ENCODE assay signal across 8 cellular contexts in the genomic region with DNA sequence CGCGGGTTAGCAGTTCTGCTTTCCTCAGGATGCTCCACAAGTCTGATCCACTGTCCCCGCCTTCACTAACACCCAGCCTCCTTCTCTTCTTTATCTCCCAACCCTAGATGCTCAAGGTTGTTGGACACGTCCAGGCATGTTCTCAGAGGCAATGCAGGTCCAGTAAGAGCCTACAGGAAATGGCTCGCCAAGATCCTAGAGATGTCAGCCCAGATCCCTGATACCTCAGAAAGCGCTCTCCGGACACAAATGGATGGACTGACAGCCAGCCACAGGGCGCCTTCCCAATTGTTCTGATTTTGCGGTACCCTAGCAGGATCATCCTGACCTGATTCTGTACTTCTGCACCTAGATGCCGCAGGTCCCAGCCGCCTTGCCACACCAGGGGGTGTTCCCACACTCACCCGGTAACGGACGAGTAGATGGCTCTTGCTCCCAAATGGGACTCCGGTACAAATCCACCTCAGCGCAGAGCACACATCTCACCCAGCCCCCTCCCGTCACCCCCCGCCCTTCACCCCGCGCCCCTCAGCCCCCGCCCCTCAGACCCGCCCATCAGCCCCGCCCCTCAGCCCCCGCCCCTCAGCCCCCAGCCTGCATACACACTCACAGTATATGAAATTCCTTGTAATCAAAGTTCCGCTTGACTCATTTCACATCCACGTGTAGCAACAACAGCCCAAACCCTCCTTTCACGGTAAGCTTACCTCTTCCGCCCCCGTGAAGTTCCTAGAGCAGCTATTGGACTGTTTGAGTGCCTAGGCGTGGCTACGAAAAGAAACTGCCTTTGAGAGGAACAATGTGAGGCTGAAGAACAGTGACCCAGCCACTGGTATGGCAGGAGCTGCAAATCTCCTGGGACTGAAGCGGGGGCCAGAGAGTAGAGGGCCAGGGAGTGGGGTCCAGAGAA. TPM values are rescaled to one million over a fixed set of nuclear protein-coding genes. Genes with fewer than 3 reads are reported as not detected.
DNase-seq lines count a peak whose midpoint lies in the region; ATAC-seq and TF ChIP-seq lines count a peak whose summit lies in the region.

A gene with protein sequence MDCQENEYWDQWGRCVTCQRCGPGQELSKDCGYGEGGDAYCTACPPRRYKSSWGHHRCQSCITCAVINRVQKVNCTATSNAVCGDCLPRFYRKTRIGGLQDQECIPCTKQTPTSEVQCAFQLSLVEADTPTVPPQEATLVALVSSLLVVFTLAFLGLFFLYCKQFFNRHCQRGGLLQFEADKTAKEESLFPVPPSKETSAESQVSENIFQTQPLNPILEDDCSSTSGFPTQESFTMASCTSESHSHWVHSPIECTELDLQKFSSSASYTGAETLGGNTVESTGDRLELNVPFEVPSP (minus strand): TSS at position 488 of the 910 bp plus-strand sequence. CDS start 23,058 bp downstream, outside the sequence.

- no peaks in the 10 kb centered on the region for H3K4me1 ChIP-seq in right cardiac atrium (ENCODE audit: control insufficient read depth, insufficient read depth, low read length)

- no peaks in the 10 kb centered on the region for H3K9me3 ChIP-seq in right cardiac atrium (ENCODE audit: control insufficient read depth, low read length)

- H3K27ac Mint-ChIP-seq in activated naive CD8-positive, alpha-beta T cell treated with anti-CD3 and anti-CD28 coated beads, Interleukin-2, amount 10 ng/mL, durations not matched to agents 7 days and 5 days = peak within 1 kb of the TSS; percentile 85

- no peaks in the 10 kb centered on the region for H3K27me3 ChIP-seq in right cardiac atrium (ENCODE audit: control insufficient read depth, insufficient read depth)

- peaks cover 1% of the 10 kb centered on the region for H3K36me3 Mint-ChIP-seq in activated naive CD8-positive, alpha-beta T cell treated with anti-CD3 and anti-CD28 coated beads, Interleukin-2, amount 10 ng/mL, durations not matched to agents 7 days and 5 days

- intact Hi-C loops in right cardiac atrium (cut with DNase I) = no loop called here

- WGBS in right cardiac atrium = 3% methylated on average over 32 of the region's 32 CpGs

- no peak for TF ChIP-seq CTCF in GM12864 (IDR thresholded peaks at IDR 0.05; ENCODE audit: low read depth, low read length, missing control alignments)
- no peak for TF ChIP-seq CTCF in retinal pigment epithelial cell (conservative IDR thresholded peaks at IDR 0.05; ENCODE audit: low read depth, low read length)

- H3K4me3 Mint-ChIP-seq in activated naive CD8-positive, alpha-beta T cell treated with anti-CD3 and anti-CD28 coated beads, Interleukin-2, amount 10 ng/mL, durations not matched to agents 7 days and 5 days = peak within 1 kb of the TSS; percentile 84

- peaks cover 7% of the 10 kb centered on the region for H3K4me1 Mint-ChIP-seq in activated naive CD8-positive, alpha-beta T cell treated with anti-CD3 and anti-CD28 coated beads, Interleukin-2, amount 10 ng/mL, durations not matched to agents 7 days and 5 days

- peaks cover 2% of the 10 kb centered on the region for H3K27me3 Mint-ChIP-seq in activated naive CD8-positive, alpha-beta T cell treated with anti-CD3 and anti-CD28 coated beads, Interleukin-2, amount 10 ng/mL, durations not matched to agents 7 days and 5 days

- H3K27ac ChIP-seq in right cardiac atrium (ENCODE audit: low read length) = no peak within 1 kb of the TSS

- DNase-seq in GM12864 (ENCODE audit: low read depth) (no peak), LHCN-M2 (ENCODE audit: low read depth) (peak; percentile 90), right cardiac atrium (peak in 2 of 3 donors; percentile 18 to 46), retinal pigment epithelial cell (ENCODE audit: low read depth) (peak; percentile 63), NCI-H1930 (lab: John Stamatoyannopoulos, UW) (no peak), mucosa of gallbladder (ENCODE audit: low spot score) (no peak)
- peak; percentile 25 for DNase-seq in activated naive CD8-positive, alpha-beta T cell treated with anti-CD3 and anti-CD28 coated beads, Interleukin-2, amount 10 ng/mL, durations not matched to agents 7 days and 5 days

- H3K9me3 Mint-ChIP-seq in activated naive CD8-positive, alpha-beta T cell treated with anti-CD3 and anti-CD28 coated beads, Interleukin-2, amount 10 ng/mL, durations not matched to agents 7 days and 5 days = no peaks in the 10 kb centered on the region

- ATAC-seq in GM21737 (IDR thresholded peaks at IDR 0.05; ENCODE audit: unreplicated experiment) = peak; percentile 98
- ATAC-seq in activated naive CD8-positive, alpha-beta T cell treated with anti-CD3 and anti-CD28 coated beads, Interleukin-2, amount 10 ng/mL, durations not matched to agents 7 days and 5 days (ENCODE audit: low read depth) = peak; percentile 96
- ATAC-seq in right cardiac atrium = peak; percentile 68 to 83

- H3K4me3 ChIP-seq in GM12864 (ENCODE audit: low read depth, low read length) (peak within 1 kb of the TSS; percentile 25; the same call in 1 of the 2 replicates), right cardiac atrium (ENCODE audit: low read length) (peak within 1 kb of the TSS; percentile 21), retinal pigment epithelial cell (ENCODE audit: low read length) (peak within 1 kb of the TSS; percentile 74)

- POLR2A ChIA-PET in activated naive CD8-positive, alpha-beta T cell treated with anti-CD3 and anti-CD28 coated beads, Interleukin-2, amount 10 ng/mL, durations not matched to agents 7 days and 5 days (lab: Charles Lee) = no interaction called here

RNA-seq across cellular contexts. Expression of the gene that starts here (rescaled TPM):
- total RNA-seq in LHCN-M2 (2014; rRNA removed) (27.2 and 27.8 TPM in 2 replicates), right cardiac atrium (1 to 10 TPM in 1 of 4 donors, under 1 TPM in 3; 0.43 to 1.5 (median 0.81) TPM), mucosa of gallbladder (1.9 TPM)
- 8.3 TPM for polyA plus RNA-seq in LHCN-M2 (2012)
- 1 to 10 TPM; 2.3 to 2.6 TPM for total RNA-seq in activated naive CD8-positive, alpha-beta T cell treated with anti-CD3 and anti-CD28 coated beads, Interleukin-2, amount 10 ng/mL, durations not matched to agents 7 days and 5 days
- 0.14 TPM for polyA plus RNA-seq in right cardiac atrium

Comparison
In these comparisons a context has a peak if more than half of its experiments do, and no peak if none do; other contexts are left out.
1. DNase-seq: peak in LHCN-M2 (single experiment), activated naive CD8-positive, alpha-beta T cell treated with anti-CD3 and anti-CD28 coated beads, Interleukin-2, amount 10 ng/mL, durations not matched to agents 7 days and 5 days (single experiment), right cardiac atrium (2 of 3) and retinal pigment epithelial cell (single experiment); none in GM12864 (single experiment), NCI-H1930 (0 of 2) and mucosa of gallbladder (single experiment).
2. H3K4me3 ChIP-seq: peak in every context shown above with its lines; median percentile 74 in retinal pigment epithelial cell; 25 in GM12864; 21 in right cardiac atrium.
3. Peak in every context shown above with its lines, with median percentiles within 50 percentile points of each other: ATAC-seq.